In the genomic region with DNA sequence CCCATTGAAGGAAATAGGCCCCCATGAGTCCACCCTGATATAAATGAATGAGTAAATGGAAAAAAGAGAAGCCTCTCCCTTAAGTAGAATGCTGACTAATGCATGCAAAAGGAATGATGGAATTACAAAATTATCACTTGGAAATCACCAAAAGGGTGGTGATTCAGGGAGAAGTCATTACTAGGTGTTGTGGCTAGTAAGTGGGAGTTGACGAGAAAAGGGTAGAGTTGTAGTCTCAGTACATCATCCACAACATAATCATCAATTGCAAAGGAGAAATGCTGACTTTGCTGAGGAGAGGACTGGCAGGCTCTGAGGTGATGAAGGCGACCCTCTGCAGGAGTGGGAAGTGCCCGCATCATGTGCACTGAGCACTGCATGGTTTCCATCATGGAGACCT, we compare ENCODE assay signal across 18 cellular contexts.
DNase-seq lines count a peak whose midpoint lies in the region; FAIRE-seq and TF ChIP-seq lines count a peak whose summit lies in the region.
"Had no signal": no experiment of that assay in that cellular context is flagged by ENCODE, and none has a peak within 500 bp of the region (broad histone marks: within the 10 kb centered on the region; RNA-seq: fewer than 3 reads in every experiment).

No MANE protein-coding gene starts in this region.

- dilution Hi-C loops in endothelial cell of umbilical vein (cut with MboI; ENCODE audit: extremely low pct_ligation_motif_present, low sequenced_read_pairs), result no loop called here

- H3K27ac ChIP-seq in endothelial cell of umbilical vein (ENCODE audit: insufficient read depth, low read depth, low read length), result no peak overlapping the region
- H3K27ac ChIP-seq in osteoblast (ENCODE audit: low read depth, low read length), result peak overlapping the region; percentile 50
- H3K27ac ChIP-seq: thyroid gland had no signal

- H3K9me3 ChIP-seq in endothelial cell of umbilical vein (replicated peaks; ENCODE audit: control insufficient read depth, insufficient read depth, low read length), result no peaks in the 10 kb centered on the region
- H3K9me3 ChIP-seq in osteoblast (ENCODE audit: low read depth, low read length), result no peaks in the 10 kb centered on the region
- H3K9me3 ChIP-seq: thyroid gland had no signal

- H3K9ac ChIP-seq in endothelial cell of umbilical vein (replicated peaks; ENCODE audit: extremely low read depth, insufficient read depth, low read length), result no peak overlapping the region

- H3K4me1 ChIP-seq in endothelial cell of umbilical vein (ENCODE audit: control insufficient read depth, extremely low read depth, insufficient read depth, low read length), result peaks cover 18% of the 10 kb centered on the region
- peaks cover 30% of the 10 kb centered on the region for H3K4me1 ChIP-seq in osteoblast (ENCODE audit: insufficient read depth, low read length)

- peaks cover 23% of the 10 kb centered on the region for H3K27me3 Mint-ChIP-seq in activated T-cell treated with anti-CD3 and anti-CD28 coated beads, Interleukin-2, amount 50 U/mL, for 24 hours
- H3K27me3 Mint-ChIP-seq in HFFc6 (ENCODE audit: insufficient read depth), result no peaks in the 10 kb centered on the region; the same call in none of the 2 replicates
- peaks cover 3% of the 10 kb centered on the region for H3K27me3 Mint-ChIP-seq in activated T-helper 2 cell treated with anti-CD3 and anti-CD28 coated beads, Interferon-gamma antibody, Interleukin-2, Interleukin-4, amounts not matched to agents 10 μg/mL and 5 μg/mL and 100 μg/mL, durations not matched to agents 14 hours and 24 hours and 36 hours (ENCODE audit: low read depth)

- no peak for DNase-seq in activated T-cell treated with anti-CD3 and anti-CD28 coated beads, Interleukin-2, amount 50 U/mL, for 24 hours
- DNase-seq in activated T-cell treated with anti-CD3 and anti-CD28 coated beads for 4 hours (no peak), M059J (ENCODE audit: low read depth) (peak; percentile 59), endothelial cell of umbilical vein (ENCODE audit: low read depth, low spot score) (no peak), osteoblast (ENCODE audit: insufficient read length, low spot score, missing footprints) (no peak), HFFc6 (no peak), NCI-H2196 treated with DMSO at 0.1 percent for 48 hours (lab: John Stamatoyannopoulos, UW; ENCODE audit: unreplicated experiment) (no peak)
- DNase-seq in activated T-helper 2 cell treated with anti-CD3 and anti-CD28 coated beads, Interferon-gamma antibody, Interleukin-2, Interleukin-4, amounts not matched to agents 10 μg/mL and 5 μg/mL and 100 μg/mL, durations not matched to agents 14 hours and 24 hours and 36 hours (ENCODE audit: low spot score), result no peak
- DNase-seq: 8988T; activated CD4-positive, CD25-positive, alpha-beta regulatory T cell treated with anti-CD3 and anti-CD28 coated beads, Interleukin-2, amount 50 U/mL, for 72 hours; foreskin fibroblast; left colon; NCI-H1436; NCI-H82; thyroid gland had no signal

- no peaks in the 10 kb centered on the region for H3K79me2 ChIP-seq in endothelial cell of umbilical vein (ENCODE audit: control insufficient read depth, insufficient read depth, low read length)
- no peaks in the 10 kb centered on the region for H3K79me2 ChIP-seq in osteoblast (ENCODE audit: insufficient read depth, low read length)

- no peak for TF ChIP-seq POLR2A in endothelial cell of umbilical vein (IDR thresholded peaks at IDR 0.05; ENCODE audit: low read depth, low read length)

- H3K36me3 Mint-ChIP-seq in activated T-cell treated with anti-CD3 and anti-CD28 coated beads, Interleukin-2, amount 50 U/mL, for 24 hours (ENCODE audit: low read depth), result no peaks in the 10 kb centered on the region
- no peaks in the 10 kb centered on the region for H3K36me3 Mint-ChIP-seq in HFFc6 (ENCODE audit: low read depth)
- no peaks in the 10 kb centered on the region for H3K36me3 Mint-ChIP-seq in activated T-helper 2 cell treated with anti-CD3 and anti-CD28 coated beads, Interferon-gamma antibody, Interleukin-2, Interleukin-4, amounts not matched to agents 10 μg/mL and 5 μg/mL and 100 μg/mL, durations not matched to agents 14 hours and 24 hours and 36 hours (ENCODE audit: low read depth)
- H3K36me3 Mint-ChIP-seq: brain, CD14-positive monocyte, mesothelial cell of epicardium had no signal

- POLR2A ChIA-PET in endothelial cell of umbilical vein (lab: Charles Lee), result no interaction called here

- TF ChIP-seq CTCF in endothelial cell of umbilical vein (IDR thresholded peaks at IDR 0.05; ENCODE audit: extremely low read depth in 1 of 2, insufficient read depth in 1 of 2, low read depth in 1 of 2, low read length in 2 of 2), result no peak
- TF ChIP-seq CTCF in osteoblast (IDR thresholded peaks at IDR 0.05; ENCODE audit: extremely low read depth, low read depth, low read length), result no peak
- no peak for TF ChIP-seq CTCF in HFFc6 (IDR thresholded peaks at IDR 0.05)

- peaks cover 24% of the 10 kb centered on the region for H3K4me1 Mint-ChIP-seq in activated T-cell treated with anti-CD3 and anti-CD28 coated beads, Interleukin-2, amount 50 U/mL, for 24 hours (ENCODE audit: low read depth)
- peaks cover 29% of the 10 kb centered on the region for H3K4me1 Mint-ChIP-seq in HFFc6 (ENCODE audit: low read depth)
- peaks cover 12% of the 10 kb centered on the region for H3K4me1 Mint-ChIP-seq in activated T-helper 2 cell treated with anti-CD3 and anti-CD28 coated beads, Interferon-gamma antibody, Interleukin-2, Interleukin-4, amounts not matched to agents 10 μg/mL and 5 μg/mL and 100 μg/mL, durations not matched to agents 14 hours and 24 hours and 36 hours (ENCODE audit: low read depth)

- intact Hi-C loops in endothelial cell of umbilical vein (cut with micrococcal nuclease), result no loop called here
- intact Hi-C loops in activated T-helper 2 cell treated with anti-CD3 and anti-CD28 coated beads, Interferon-gamma antibody, Interleukin-2, Interleukin-4, amounts not matched to agents 10 μg/mL and 5 μg/mL and 100 μg/mL, durations not matched to agents 14 hours and 24 hours and 36 hours (cut with micrococcal nuclease), result no loop called here

- no peaks in the 10 kb centered on the region for H4K20me1 ChIP-seq in endothelial cell of umbilical vein (replicated peaks; ENCODE audit: control insufficient read depth, extremely low read depth, insufficient read depth, low read length)
- H4K20me1 ChIP-seq in osteoblast (ENCODE audit: insufficient read depth, low read length), result no peaks in the 10 kb centered on the region

- H3K4me3 Mint-ChIP-seq in activated T-cell treated with anti-CD3 and anti-CD28 coated beads, Interleukin-2, amount 50 U/mL, for 24 hours, result no peak overlapping the region
- H3K4me3 Mint-ChIP-seq in HFFc6, result no peak overlapping the region
- no peak overlapping the region for H3K4me3 Mint-ChIP-seq in activated T-helper 2 cell treated with anti-CD3 and anti-CD28 coated beads, Interferon-gamma antibody, Interleukin-2, Interleukin-4, amounts not matched to agents 10 μg/mL and 5 μg/mL and 100 μg/mL, durations not matched to agents 14 hours and 24 hours and 36 hours (ENCODE audit: low read depth)
- H3K4me3 Mint-ChIP-seq: brain, CD14-positive monocyte, mesothelial cell of epicardium had no signal

- H3K4me3 ChIP-seq in endothelial cell of umbilical vein (replicated peaks in 1 of 3; ENCODE audit: insufficient read depth in 1 of 3, low read depth in 1 of 3, low read length in 3 of 3) (no peak overlapping the region), osteoblast (ENCODE audit: insufficient read depth, low read length) (no peak overlapping the region)
- H3K4me3 ChIP-seq: thyroid gland had no signal

- no peaks in the 10 kb centered on the region for H3K9me3 Mint-ChIP-seq in activated T-cell treated with anti-CD3 and anti-CD28 coated beads, Interleukin-2, amount 50 U/mL, for 24 hours
- no peaks in the 10 kb centered on the region for H3K9me3 Mint-ChIP-seq in HFFc6
- H3K9me3 Mint-ChIP-seq in activated T-helper 2 cell treated with anti-CD3 and anti-CD28 coated beads, Interferon-gamma antibody, Interleukin-2, Interleukin-4, amounts not matched to agents 10 μg/mL and 5 μg/mL and 100 μg/mL, durations not matched to agents 14 hours and 24 hours and 36 hours, result no peaks in the 10 kb centered on the region
- H3K9me3 Mint-ChIP-seq: brain, CD14-positive monocyte, mesothelial cell of epicardium had no signal

- H3K27me3 ChIP-seq in endothelial cell of umbilical vein (ENCODE audit: control insufficient read depth in 2 of 2, insufficient read depth in 2 of 2, low read length in 2 of 2), result no peaks in the 10 kb centered on the region
- H3K27me3 ChIP-seq in osteoblast (ENCODE audit: insufficient read depth, low read length), result no peaks in the 10 kb centered on the region
- H3K27me3 ChIP-seq: thyroid gland had no signal

- FAIRE-seq in endothelial cell of umbilical vein (lab: Jason Lieb, UNC), result no peak

- H2AFZ ChIP-seq in endothelial cell of umbilical vein (ENCODE audit: low read depth, low read length), result no peak overlapping the region
- no peak overlapping the region for H2AFZ ChIP-seq in osteoblast (ENCODE audit: low read length)

- BruUV-seq in endothelial cell of umbilical vein (replicated peaks; lab: Mats Ljungman, UMichigan), result no TSS peak

- peak overlapping the region; percentile 5 for H3K27ac Mint-ChIP-seq in activated T-cell treated with anti-CD3 and anti-CD28 coated beads, Interleukin-2, amount 50 U/mL, for 24 hours
- no peak overlapping the region for H3K27ac Mint-ChIP-seq in HFFc6
- no peak overlapping the region for H3K27ac Mint-ChIP-seq in activated T-helper 2 cell treated with anti-CD3 and anti-CD28 coated beads, Interferon-gamma antibody, Interleukin-2, Interleukin-4, amounts not matched to agents 10 μg/mL and 5 μg/mL and 100 μg/mL, durations not matched to agents 14 hours and 24 hours and 36 hours
- H3K27ac Mint-ChIP-seq: mesothelial cell of epicardium had no signal

- H3K36me3 ChIP-seq in endothelial cell of umbilical vein (ENCODE audit: control insufficient read depth in 2 of 2, extremely low read depth in 1 of 2, insufficient read depth in 2 of 2, low read length in 2 of 2) (no peaks in the 10 kb centered on the region), osteoblast (ENCODE audit: insufficient read depth, low read length) (no peaks in the 10 kb centered on the region)
- H3K36me3 ChIP-seq: thyroid gland had no signal

- CTCF ChIA-PET in endothelial cell of umbilical vein (lab: Charles Lee), result no interaction called here

- H3K4me2 ChIP-seq in endothelial cell of umbilical vein (ENCODE audit: insufficient read depth, low read length) (no peak overlapping the region), osteoblast (ENCODE audit: insufficient read depth, low read length) (no peak overlapping the region)

- no peaks in the 10 kb centered on the region for H3K9me1 ChIP-seq in endothelial cell of umbilical vein (replicated peaks; ENCODE audit: control insufficient read depth, extremely low read depth, insufficient read depth, low read length)

TF ChIP-seq in endothelial cell of umbilical vein, 7 proteins besides CTCF, POLR2A, EP300 and RAD21:
- TF ChIP-seq EZH2 (IDR thresholded peaks at IDR 0.05; ENCODE audit: borderline replicate concordance, low read depth, low read length, severe bottlenecking) (no peak), GATA2 (IDR thresholded peaks at IDR 0.05; ENCODE audit: insufficient read depth, insufficient read length, low read depth, low read length) (peak; percentile 8)
